ENCODE assay signal across 1 cellular context in genomic region chr1:207050768-207051614, GRCh38.
TF ChIP-seq lines count a peak whose summit lies in the region.

Gene YOD1 (minus strand): TSS chr1:207051208. CDS start chr1:207051030, 178 bp downstream.

TF ChIP-seq in GM12878, 131 proteins besides CTCF, POLR2A, EP300 and RAD21 (continued from another document and continues in another):
- TF ChIP-seq ZNF384 (IDR thresholded peaks at IDR 0.05; ENCODE audit: borderline replicate concordance, low read depth, low read length) (no peak), NBN (IDR thresholded peaks at IDR 0.05) (no peak), ATF3 (IDR thresholded peaks at IDR 0.05; ENCODE audit: borderline replicate concordance, extremely low read depth, low read depth, low read length) (no peak), CREM (IDR thresholded peaks at IDR 0.05; ENCODE audit: low read depth) (no peak), MYC (IDR thresholded peaks at IDR 0.05; ENCODE audit: insufficient read depth, insufficient read length, insufficient replicate concordance, low read length, severe bottlenecking) (no peak), YBX1 (IDR thresholded peaks at IDR 0.05) (no peak), STAT3 (IDR thresholded peaks at IDR 0.05; ENCODE audit: low read depth, low read length) (no peak), CUX1 (IDR thresholded peaks at IDR 0.05; ENCODE audit: insufficient replicate concordance, low read depth, low read length) (no peak), PML (IDR thresholded peaks at IDR 0.05; ENCODE audit: low read length) (no peak), NRF1 (conservative IDR thresholded peaks at IDR 0.05; ENCODE audit: low read depth, low read length) (no peak), E4F1 (IDR thresholded peaks at IDR 0.05; ENCODE audit: borderline replicate concordance, partially characterized antibody) (no peak), TBL1XR1 (IDR thresholded peaks at IDR 0.05; ENCODE audit: low read depth, low read length) (no peak), TCF12 (IDR thresholded peaks at IDR 0.05; ENCODE audit: low read depth, low read length) (no peak), CEBPZ (IDR thresholded peaks at IDR 0.05; ENCODE audit: low read depth, low read length) (no peak), CBFB (IDR thresholded peaks at IDR 0.05; ENCODE audit: low read depth) (peak; percentile 69; the same call in 1 of the 2 replicates), RB1 (IDR thresholded peaks at IDR 0.05; ENCODE audit: borderline replicate concordance) (no peak; the same call in 1 of the 2 replicates), GABPA (IDR thresholded peaks at IDR 0.05; ENCODE audit: low read depth) (no peak), IKZF1 (conservative IDR thresholded peaks at IDR 0.05) (peak; percentile 78), BMI1 (IDR thresholded peaks at IDR 0.05; ENCODE audit: borderline replicate concordance) (no peak), EZH2 (IDR thresholded peaks at IDR 0.05; ENCODE audit: borderline replicate concordance, control insufficient read depth, low read depth, low read length) (no peak), BCL11A (IDR thresholded peaks at IDR 0.05; ENCODE audit: low read depth, low read length) (no peak), PAX8 (IDR thresholded peaks at IDR 0.05) (no peak), PBX3 (IDR thresholded peaks at IDR 0.05; ENCODE audit: insufficient replicate concordance, low read depth, low read length) (no peak), FOXM1 (IDR thresholded peaks at IDR 0.05; ENCODE audit: low read depth, low read length) (no peak), HDGF (IDR thresholded peaks at IDR 0.05) (no peak), CHD1 (IDR thresholded peaks at IDR 0.05; ENCODE audit: low read depth, low read length) (no peak), FOXK2 (IDR thresholded peaks at IDR 0.05) (no peak), GATAD2B (conservative IDR thresholded peaks at IDR 0.05; ENCODE audit: low read depth) (peak; percentile 60; the same call in 1 of the 2 replicates), TCF3 (IDR thresholded peaks at IDR 0.05; ENCODE audit: borderline replicate concordance, insufficient read depth, low read depth, low read length) (no peak), MAX (IDR thresholded peaks at IDR 0.05; ENCODE audit: low read depth, low read length) (peak; percentile 28; the same call in 1 of the 2 replicates), MLLT1 (IDR thresholded peaks at IDR 0.05) (no peak), DPF2 (IDR thresholded peaks at IDR 0.05) (no peak), ZZZ3 (IDR thresholded peaks at IDR 0.05; ENCODE audit: control insufficient read depth, insufficient read length, low read depth) (no peak), CEBPB (IDR thresholded peaks at IDR 0.05; ENCODE audit: borderline replicate concordance in 1 of 2, low read depth in 2 of 2, low read length in 2 of 2) (no peak)
- TF ChIP-seq, protein P1, sequence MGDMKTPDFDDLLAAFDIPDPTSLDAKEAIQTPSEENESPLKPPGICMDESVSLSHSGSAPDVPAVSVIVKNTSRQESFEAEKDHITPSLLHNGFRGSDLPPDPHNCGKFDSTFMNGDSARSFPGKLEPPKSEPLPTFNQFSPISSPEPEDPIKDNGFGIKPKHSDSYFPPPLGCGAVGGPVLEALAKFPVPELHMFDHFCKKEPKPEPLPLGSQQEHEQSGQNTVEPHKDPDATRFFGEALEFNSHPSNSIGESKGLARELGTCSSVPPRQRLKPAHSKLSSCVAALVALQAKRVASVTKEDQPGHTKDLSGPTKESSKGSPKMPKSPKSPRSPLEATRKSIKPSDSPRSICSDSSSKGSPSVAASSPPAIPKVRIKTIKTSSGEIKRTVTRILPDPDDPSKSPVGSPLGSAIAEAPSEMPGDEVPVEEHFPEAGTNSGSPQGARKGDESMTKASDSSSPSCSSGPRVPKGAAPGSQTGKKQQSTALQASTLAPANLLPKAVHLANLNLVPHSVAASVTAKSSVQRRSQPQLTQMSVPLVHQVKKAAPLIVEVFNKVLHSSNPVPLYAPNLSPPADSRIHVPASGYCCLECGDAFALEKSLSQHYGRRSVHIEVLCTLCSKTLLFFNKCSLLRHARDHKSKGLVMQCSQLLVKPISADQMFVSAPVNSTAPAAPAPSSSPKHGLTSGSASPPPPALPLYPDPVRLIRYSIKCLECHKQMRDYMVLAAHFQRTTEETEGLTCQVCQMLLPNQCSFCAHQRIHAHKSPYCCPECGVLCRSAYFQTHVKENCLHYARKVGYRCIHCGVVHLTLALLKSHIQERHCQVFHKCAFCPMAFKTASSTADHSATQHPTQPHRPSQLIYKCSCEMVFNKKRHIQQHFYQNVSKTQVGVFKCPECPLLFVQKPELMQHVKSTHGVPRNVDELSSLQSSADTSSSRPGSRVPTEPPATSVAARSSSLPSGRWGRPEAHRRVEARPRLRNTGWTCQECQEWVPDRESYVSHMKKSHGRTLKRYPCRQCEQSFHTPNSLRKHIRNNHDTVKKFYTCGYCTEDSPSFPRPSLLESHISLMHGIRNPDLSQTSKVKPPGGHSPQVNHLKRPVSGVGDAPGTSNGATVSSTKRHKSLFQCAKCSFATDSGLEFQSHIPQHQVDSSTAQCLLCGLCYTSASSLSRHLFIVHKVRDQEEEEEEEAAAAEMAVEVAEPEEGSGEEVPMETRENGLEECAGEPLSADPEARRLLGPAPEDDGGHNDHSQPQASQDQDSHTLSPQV (IDR thresholded peaks at IDR 0.05): no peak
- TF ChIP-seq, protein P2, sequence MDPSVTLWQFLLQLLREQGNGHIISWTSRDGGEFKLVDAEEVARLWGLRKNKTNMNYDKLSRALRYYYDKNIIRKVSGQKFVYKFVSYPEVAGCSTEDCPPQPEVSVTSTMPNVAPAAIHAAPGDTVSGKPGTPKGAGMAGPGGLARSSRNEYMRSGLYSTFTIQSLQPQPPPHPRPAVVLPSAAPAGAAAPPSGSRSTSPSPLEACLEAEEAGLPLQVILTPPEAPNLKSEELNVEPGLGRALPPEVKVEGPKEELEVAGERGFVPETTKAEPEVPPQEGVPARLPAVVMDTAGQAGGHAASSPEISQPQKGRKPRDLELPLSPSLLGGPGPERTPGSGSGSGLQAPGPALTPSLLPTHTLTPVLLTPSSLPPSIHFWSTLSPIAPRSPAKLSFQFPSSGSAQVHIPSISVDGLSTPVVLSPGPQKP (IDR thresholded peaks at IDR 0.05; ENCODE audit: low read depth, low read length): no peak
